Comparison of ENCODE assay signal across 12 cellular contexts in the genomic region with DNA sequence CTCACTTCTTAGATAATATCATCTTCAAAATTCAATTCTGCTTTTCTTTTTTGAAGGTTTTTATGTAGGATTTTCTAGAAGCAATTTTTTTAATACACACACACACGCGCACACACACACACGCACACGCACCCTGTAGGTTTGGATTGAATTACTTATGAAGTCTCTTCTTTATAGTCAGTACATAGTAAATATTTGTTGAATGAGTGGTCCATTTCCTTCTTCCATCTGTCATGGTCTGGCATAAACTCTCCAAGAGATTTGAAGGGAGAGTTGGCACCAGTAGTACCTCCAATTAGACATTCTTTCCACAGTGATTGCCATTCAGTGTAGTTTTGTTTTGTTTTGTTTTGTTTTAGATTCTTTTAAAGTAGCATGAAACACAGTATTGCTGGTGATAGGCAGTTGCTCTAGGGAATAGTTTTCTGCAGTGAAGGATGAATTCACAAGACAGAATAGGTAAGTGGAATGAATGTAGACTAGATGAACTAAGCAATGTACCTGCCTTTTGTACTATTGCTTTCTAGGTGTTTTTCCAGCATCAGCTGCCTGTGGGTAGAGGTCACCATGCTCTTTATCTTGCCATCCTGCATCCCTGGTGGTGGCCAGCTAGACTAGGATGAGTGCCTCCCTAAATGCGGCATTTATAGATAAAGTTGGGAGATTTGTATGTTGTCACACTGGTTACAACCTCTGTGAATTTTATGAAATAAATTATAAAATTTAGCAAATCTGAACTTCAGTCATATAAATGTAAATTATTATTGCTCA. TPM values are rescaled to one million over a fixed set of nuclear protein-coding genes. Genes with fewer than 3 reads are reported as not detected.
DNase-seq lines count a peak whose midpoint lies in the region; ATAC-seq and TF ChIP-seq lines count a peak whose summit lies in the region.
"Had no signal": no experiment of that assay in that cellular context is flagged by ENCODE, and none has a peak within 500 bp of the region (broad histone marks: within the 10 kb centered on the region; RNA-seq: fewer than 3 reads in every experiment).

No MANE protein-coding gene starts in this region.

- DNase-seq in DMS53 treated with DMSO at 0.1 percent for 48 hours (lab: John Stamatoyannopoulos, UW; ENCODE audit: unreplicated experiment) (peak; percentile 70), NCI-H2081 treated with DMSO at 0.1 percent for 48 hours (lab: John Stamatoyannopoulos, UW) (peak; percentile 24), choroid plexus epithelial cell (ENCODE audit: low read depth) (peak; percentile 60), osteoblast (ENCODE audit: insufficient read length, low spot score, missing footprints) (no peak), GF-D8 (lab: John Stamatoyannopoulos, UW) (no peak), sigmoid colon (no peak)
- DNase-seq: erythroblast; stimulated activated naive CD8-positive, alpha-beta T cell treated with anti-CD3 and anti-CD28 coated beads, Interleukin-15, amount 100 ng/mL, for 72 hours had no signal

- no peak for TF ChIP-seq CTCF in choroid plexus epithelial cell (conservative IDR thresholded peaks at IDR 0.05; ENCODE audit: low read depth, low read length)
- no peak for TF ChIP-seq CTCF in osteoblast (IDR thresholded peaks at IDR 0.05; ENCODE audit: extremely low read depth, low read depth, low read length)
- TF ChIP-seq CTCF in sigmoid colon (IDR thresholded peaks at IDR 0.05): no peak

- H3K9me3 ChIP-seq in osteoblast (ENCODE audit: low read depth, low read length) (no peaks in the 10 kb centered on the region), sigmoid colon (no peaks in the 10 kb centered on the region)

- 83 to 84% methylated on average over 5 of the region's 5 CpGs for WGBS in sigmoid colon, 2 donors

- TF ChIP-seq EP300 in sigmoid colon (IDR thresholded peaks at IDR 0.05): no peak

- H3K27ac ChIP-seq in osteoblast (ENCODE audit: low read depth, low read length) (peak overlapping the region; percentile 31), sigmoid colon (peak overlapping the region in 2 of 4 donors; percentile 27 to 38)

- peaks cover 4% of the 10 kb centered on the region for H3K36me3 ChIP-seq in osteoblast (ENCODE audit: insufficient read depth, low read length)
- H3K36me3 ChIP-seq in sigmoid colon: no peaks in the 10 kb centered on the region

- peaks cover 97% of the 10 kb centered on the region for H3K79me2 ChIP-seq in osteoblast (ENCODE audit: insufficient read depth, low read length)

- no peak for ATAC-seq in GM18907 (IDR thresholded peaks at IDR 0.05; ENCODE audit: unreplicated experiment)
- ATAC-seq in GM18519 (IDR thresholded peaks at IDR 0.05; ENCODE audit: low FRiP score, unreplicated experiment): no peak
- ATAC-seq: stimulated activated naive CD8-positive, alpha-beta T cell treated with anti-CD3 and anti-CD28 coated beads, Interleukin-15, amount 100 ng/mL, for 72 hours; WTC11 had no signal

- no peak overlapping the region for H2AFZ ChIP-seq in osteoblast (ENCODE audit: low read length)

- peak overlapping the region; percentile 20 for H3K4me2 ChIP-seq in osteoblast (ENCODE audit: insufficient read depth, low read length)

- no peak overlapping the region for H3K4me3 ChIP-seq in choroid plexus epithelial cell (ENCODE audit: low read depth, low read length)
- H3K4me3 ChIP-seq in osteoblast (ENCODE audit: insufficient read depth, low read length): no peak overlapping the region
- no peak overlapping the region for H3K4me3 ChIP-seq in sigmoid colon

- no peak for TF ChIP-seq POLR2A in sigmoid colon (IDR thresholded peaks at IDR 0.05)

- peaks cover 31% of the 10 kb centered on the region for H3K4me1 ChIP-seq in osteoblast (ENCODE audit: insufficient read depth, low read length)
- H3K4me1 ChIP-seq in sigmoid colon: peaks cover 0 to 80% (median 51%) of the 10 kb centered on the region in 4 donors

- H3K27me3 ChIP-seq in osteoblast (ENCODE audit: insufficient read depth, low read length) (no peaks in the 10 kb centered on the region), sigmoid colon (no peaks in the 10 kb centered on the region)

- intact Hi-C loops in sigmoid colon (cut with DNase I): no loop called here

- H4K20me1 ChIP-seq in osteoblast (ENCODE audit: insufficient read depth, low read length): peaks cover 47% of the 10 kb centered on the region

RNA-seq across cellular contexts. Expression of gene PDLIM5, which starts 20.5 kb away (rescaled TPM):
- total RNA-seq in osteoblast: 242 and 312 TPM in 2 replicates
- 100 to 1,000 TPM; 167 to 221 (median 204) TPM for total RNA-seq in sigmoid colon
- 10 to 100 TPM; 31.2 to 43.0 (median 39.6) TPM for polyA plus RNA-seq in sigmoid colon
- total RNA-seq: G401 had no signal

Comparison
In these comparisons a context has a peak if more than half of its experiments do, and no peak if none do; other contexts are left out.
1. DNase-seq: peak in DMS53 treated with DMSO at 0.1 percent for 48 hours (single experiment), NCI-H2081 treated with DMSO at 0.1 percent for 48 hours (single experiment) and choroid plexus epithelial cell (single experiment); none in osteoblast (single experiment), GF-D8 (single experiment) and sigmoid colon (single experiment).